2 cellular contexts compared by ENCODE assay signal in the genomic region with DNA sequence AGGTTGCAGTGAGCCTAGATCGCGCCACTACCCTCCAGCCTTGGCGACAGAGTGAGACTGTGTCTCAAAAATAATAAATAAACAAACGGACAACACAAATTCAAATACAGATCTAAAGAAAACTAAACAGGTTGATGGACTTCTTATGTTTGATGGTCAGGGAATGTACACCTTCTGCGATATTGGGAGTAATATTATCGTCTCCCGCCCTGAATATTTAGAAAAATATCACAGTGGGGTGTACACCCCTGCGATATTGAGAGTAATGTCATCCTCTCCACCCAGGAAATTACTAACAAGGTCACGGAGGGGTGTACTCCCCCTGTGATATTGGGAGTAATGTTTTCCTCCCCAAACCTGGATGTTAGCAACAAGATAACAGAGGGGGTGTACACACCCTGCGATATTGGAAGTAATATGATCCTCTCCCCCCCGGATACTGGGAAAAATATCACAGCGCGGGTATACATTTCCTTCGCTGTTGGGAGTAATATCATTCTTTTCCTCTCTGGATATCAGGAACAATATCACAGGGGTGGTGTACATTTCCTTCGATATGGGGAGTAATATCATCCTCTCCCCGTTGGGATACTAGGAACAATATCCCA.
TF ChIP-seq lines count a peak whose summit lies in the region.

No MANE protein-coding gene starts in this region.

TF ChIP-seq in SK-N-SH, 30 proteins besides CTCF, POLR2A, EP300 and RAD21:
- TF ChIP-seq, protein P1, sequence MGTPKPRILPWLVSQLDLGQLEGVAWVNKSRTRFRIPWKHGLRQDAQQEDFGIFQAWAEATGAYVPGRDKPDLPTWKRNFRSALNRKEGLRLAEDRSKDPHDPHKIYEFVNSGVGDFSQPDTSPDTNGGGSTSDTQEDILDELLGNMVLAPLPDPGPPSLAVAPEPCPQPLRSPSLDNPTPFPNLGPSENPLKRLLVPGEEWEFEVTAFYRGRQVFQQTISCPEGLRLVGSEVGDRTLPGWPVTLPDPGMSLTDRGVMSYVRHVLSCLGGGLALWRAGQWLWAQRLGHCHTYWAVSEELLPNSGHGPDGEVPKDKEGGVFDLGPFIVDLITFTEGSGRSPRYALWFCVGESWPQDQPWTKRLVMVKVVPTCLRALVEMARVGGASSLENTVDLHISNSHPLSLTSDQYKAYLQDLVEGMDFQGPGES (IDR thresholded peaks at IDR 0.05; ENCODE audit: low read depth, low read length), result no peak
- TF ChIP-seq REST (IDR thresholded peaks at IDR 0.05; ENCODE audit: low read depth, low read length), result no peak
- TF ChIP-seq GABPA (IDR thresholded peaks at IDR 0.05; ENCODE audit: low read depth), result no peak
- TF ChIP-seq, protein P2, sequence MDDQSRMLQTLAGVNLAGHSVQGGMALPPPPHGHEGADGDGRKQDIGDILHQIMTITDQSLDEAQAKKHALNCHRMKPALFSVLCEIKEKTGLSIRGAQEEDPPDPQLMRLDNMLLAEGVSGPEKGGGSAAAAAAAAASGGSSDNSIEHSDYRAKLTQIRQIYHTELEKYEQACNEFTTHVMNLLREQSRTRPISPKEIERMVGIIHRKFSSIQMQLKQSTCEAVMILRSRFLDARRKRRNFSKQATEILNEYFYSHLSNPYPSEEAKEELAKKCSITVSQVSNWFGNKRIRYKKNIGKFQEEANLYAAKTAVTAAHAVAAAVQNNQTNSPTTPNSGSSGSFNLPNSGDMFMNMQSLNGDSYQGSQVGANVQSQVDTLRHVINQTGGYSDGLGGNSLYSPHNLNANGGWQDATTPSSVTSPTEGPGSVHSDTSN (IDR thresholded peaks at IDR 0.05), result no peak

TF ChIP-seq in SK-N-SH treated with all-trans-retinoic acid at 6 μM for 48 hours, 23 proteins besides CTCF, POLR2A, EP300 and RAD21:
- TF ChIP-seq PPARA (CRISPR knock-in tag; IDR thresholded peaks at IDR 0.05; ENCODE audit: borderline replicate concordance) (no peak), ZFP3 (CRISPR knock-in tag; IDR thresholded peaks at IDR 0.05) (no peak), ZNF565 (CRISPR knock-in tag; conservative IDR thresholded peaks at IDR 0.05; ENCODE audit: low read depth) (no peak), OSR1 (CRISPR knock-in tag; IDR thresholded peaks at IDR 0.05) (no peak)
